ENCODE assay signal across 1 cellular context in genomic region chr17:65628637-65629036, GRCh38.
TF ChIP-seq lines count a peak whose summit lies in the region.

No MANE protein-coding gene starts in this region.

TF ChIP-seq in WTC11, 78 proteins besides CTCF, POLR2A, EP300 and RAD21 (continued from another document):
- no peak for TF ChIP-seq ZBTB43 (CRISPR knock-in tag; IDR thresholded peaks at IDR 0.05)
- TF ChIP-seq, protein P1, sequence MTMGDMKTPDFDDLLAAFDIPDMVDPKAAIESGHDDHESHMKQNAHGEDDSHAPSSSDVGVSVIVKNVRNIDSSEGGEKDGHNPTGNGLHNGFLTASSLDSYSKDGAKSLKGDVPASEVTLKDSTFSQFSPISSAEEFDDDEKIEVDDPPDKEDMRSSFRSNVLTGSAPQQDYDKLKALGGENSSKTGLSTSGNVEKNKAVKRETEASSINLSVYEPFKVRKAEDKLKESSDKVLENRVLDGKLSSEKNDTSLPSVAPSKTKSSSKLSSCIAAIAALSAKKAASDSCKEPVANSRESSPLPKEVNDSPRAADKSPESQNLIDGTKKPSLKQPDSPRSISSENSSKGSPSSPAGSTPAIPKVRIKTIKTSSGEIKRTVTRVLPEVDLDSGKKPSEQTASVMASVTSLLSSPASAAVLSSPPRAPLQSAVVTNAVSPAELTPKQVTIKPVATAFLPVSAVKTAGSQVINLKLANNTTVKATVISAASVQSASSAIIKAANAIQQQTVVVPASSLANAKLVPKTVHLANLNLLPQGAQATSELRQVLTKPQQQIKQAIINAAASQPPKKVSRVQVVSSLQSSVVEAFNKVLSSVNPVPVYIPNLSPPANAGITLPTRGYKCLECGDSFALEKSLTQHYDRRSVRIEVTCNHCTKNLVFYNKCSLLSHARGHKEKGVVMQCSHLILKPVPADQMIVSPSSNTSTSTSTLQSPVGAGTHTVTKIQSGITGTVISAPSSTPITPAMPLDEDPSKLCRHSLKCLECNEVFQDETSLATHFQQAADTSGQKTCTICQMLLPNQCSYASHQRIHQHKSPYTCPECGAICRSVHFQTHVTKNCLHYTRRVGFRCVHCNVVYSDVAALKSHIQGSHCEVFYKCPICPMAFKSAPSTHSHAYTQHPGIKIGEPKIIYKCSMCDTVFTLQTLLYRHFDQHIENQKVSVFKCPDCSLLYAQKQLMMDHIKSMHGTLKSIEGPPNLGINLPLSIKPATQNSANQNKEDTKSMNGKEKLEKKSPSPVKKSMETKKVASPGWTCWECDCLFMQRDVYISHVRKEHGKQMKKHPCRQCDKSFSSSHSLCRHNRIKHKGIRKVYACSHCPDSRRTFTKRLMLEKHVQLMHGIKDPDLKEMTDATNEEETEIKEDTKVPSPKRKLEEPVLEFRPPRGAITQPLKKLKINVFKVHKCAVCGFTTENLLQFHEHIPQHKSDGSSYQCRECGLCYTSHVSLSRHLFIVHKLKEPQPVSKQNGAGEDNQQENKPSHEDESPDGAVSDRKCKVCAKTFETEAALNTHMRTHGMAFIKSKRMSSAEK (CRISPR knock-in tag; IDR thresholded peaks at IDR 0.05; ENCODE audit: borderline replicate concordance) = no peak
- TF ChIP-seq, protein P2, sequence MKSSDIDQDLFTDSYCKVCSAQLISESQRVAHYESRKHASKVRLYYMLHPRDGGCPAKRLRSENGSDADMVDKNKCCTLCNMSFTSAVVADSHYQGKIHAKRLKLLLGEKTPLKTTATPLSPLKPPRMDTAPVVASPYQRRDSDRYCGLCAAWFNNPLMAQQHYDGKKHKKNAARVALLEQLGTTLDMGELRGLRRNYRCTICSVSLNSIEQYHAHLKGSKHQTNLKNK (CRISPR knock-in tag; IDR thresholded peaks at IDR 0.05) = no peak
- no peak for TF ChIP-seq GTF2I (CRISPR knock-in tag; conservative IDR thresholded peaks at IDR 0.05)
- TF ChIP-seq, protein P3, sequence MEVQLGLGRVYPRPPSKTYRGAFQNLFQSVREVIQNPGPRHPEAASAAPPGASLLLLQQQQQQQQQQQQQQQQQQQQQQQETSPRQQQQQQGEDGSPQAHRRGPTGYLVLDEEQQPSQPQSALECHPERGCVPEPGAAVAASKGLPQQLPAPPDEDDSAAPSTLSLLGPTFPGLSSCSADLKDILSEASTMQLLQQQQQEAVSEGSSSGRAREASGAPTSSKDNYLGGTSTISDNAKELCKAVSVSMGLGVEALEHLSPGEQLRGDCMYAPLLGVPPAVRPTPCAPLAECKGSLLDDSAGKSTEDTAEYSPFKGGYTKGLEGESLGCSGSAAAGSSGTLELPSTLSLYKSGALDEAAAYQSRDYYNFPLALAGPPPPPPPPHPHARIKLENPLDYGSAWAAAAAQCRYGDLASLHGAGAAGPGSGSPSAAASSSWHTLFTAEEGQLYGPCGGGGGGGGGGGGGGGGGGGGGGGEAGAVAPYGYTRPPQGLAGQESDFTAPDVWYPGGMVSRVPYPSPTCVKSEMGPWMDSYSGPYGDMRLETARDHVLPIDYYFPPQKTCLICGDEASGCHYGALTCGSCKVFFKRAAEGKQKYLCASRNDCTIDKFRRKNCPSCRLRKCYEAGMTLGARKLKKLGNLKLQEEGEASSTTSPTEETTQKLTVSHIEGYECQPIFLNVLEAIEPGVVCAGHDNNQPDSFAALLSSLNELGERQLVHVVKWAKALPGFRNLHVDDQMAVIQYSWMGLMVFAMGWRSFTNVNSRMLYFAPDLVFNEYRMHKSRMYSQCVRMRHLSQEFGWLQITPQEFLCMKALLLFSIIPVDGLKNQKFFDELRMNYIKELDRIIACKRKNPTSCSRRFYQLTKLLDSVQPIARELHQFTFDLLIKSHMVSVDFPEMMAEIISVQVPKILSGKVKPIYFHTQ (CRISPR knock-in tag; IDR thresholded peaks at IDR 0.05) = no peak
